In the genomic region with DNA sequence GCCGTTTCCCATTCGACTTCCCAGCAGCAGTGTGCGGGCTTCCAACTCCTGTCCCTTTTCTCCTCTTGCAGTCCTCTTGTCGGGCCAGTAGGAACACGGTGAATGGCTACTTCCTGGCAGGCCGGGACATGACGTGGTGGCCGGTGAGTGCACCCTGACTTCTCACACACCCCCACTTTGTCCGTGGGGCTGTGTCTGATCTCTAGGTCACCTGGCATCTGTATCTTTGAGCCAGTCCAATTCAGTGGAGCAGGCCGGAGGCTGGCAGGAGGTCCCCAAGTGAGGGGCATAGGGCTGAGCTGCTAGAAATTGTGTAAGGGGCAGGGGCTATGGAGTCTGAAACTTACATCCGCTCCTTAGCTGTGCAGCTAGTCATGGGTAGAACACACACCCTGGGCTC, we compare ENCODE assay signal across 31 cellular contexts. TPM values are rescaled to one million over a fixed set of nuclear protein-coding genes. Genes with fewer than 3 reads are reported as not detected.
"Had no signal": no experiment of that assay in that cellular context is flagged by ENCODE, and none has a peak within 500 bp of the region (broad histone marks: within the 10 kb centered on the region; RNA-seq: fewer than 3 reads in every experiment).

No MANE protein-coding gene starts in this region.

- H3K4me1 ChIP-seq: foreskin keratinocyte had no signal

- H3K27me3 ChIP-seq: brain microvascular endothelial cell, foreskin keratinocyte, heart left ventricle, neutrophil, sigmoid colon, uterus had no signal

- H3K27ac ChIP-seq: brain microvascular endothelial cell, foreskin keratinocyte, heart left ventricle, lower lobe of right lung, neutrophil, sigmoid colon, thoracic aorta, uterus, VCaP had no signal

- ATAC-seq: activated T-cell treated with anti-CD3 and anti-CD28 coated beads, Interleukin-2, amount 50 U/mL, for 72 hours; esophagus mucosa; foreskin keratinocyte; heart left ventricle; left lobe of liver; lower lobe of right lung; natural killer cell treated with Interleukin-12 subunit alpha and Interleukin-12 subunit beta and Interleukin-15 and Interleukin-18, amount 100 ng/mL, for 72 hours; stimulated activated effector memory CD8-positive, alpha-beta T cell treated with anti-CD3 and anti-CD28 coated beads, Interleukin-12 subunit alpha, Interleukin-12 subunit beta, amount 100 ng/mL, for 72 hours had no signal

- DNase-seq: activated CD4-positive, alpha-beta T cell treated with anti-CD3 and anti-CD28 coated beads for 4 hours; activated CD4-positive, alpha-beta T cell treated with anti-CD3 and anti-CD28 coated beads, Interleukin-2, amount 50 U/mL, for 4 hours; activated effector memory CD4-positive, alpha-beta T cell treated with Interleukin-2 at 50 U/mL for 16 hours; activated naive CD4-positive, alpha-beta T cell treated with anti-CD3 and anti-CD28 coated beads, Interleukin-2, amount 50 U/mL, for 16 hours; activated T-cell treated with anti-CD3 and anti-CD28 coated beads for 4 hours; activated T-cell treated with anti-CD3 and anti-CD28 coated beads, Interleukin-2, amount 50 U/mL, for 72 hours; amniotic stem cell; cortex of kidney; foreskin keratinocyte; kidney glomerular epithelial cell; lower lobe of right lung; mesendoderm; sigmoid colon; small intestine; stimulated activated CD4-positive, alpha-beta T cell treated with anti-CD3 and anti-CD28 coated beads, Interleukin-4, amount 100 ng/mL, for 24 hours; T-helper 9 cell; uterus had no signal

- H3K9me3 Mint-ChIP-seq: activated T-cell treated with anti-CD3 and anti-CD28 coated beads, Interleukin-2, amount 50 U/mL, for 72 hours; natural killer cell treated with Interleukin-12 subunit alpha and Interleukin-12 subunit beta and Interleukin-15 and Interleukin-18, amount 100 ng/mL, for 72 hours; stimulated activated effector memory CD8-positive, alpha-beta T cell treated with anti-CD3 and anti-CD28 coated beads, Interleukin-12 subunit alpha, Interleukin-12 subunit beta, amount 100 ng/mL, for 72 hours; stimulated activated naive CD8-positive, alpha-beta T cell treated with anti-CD3 and anti-CD28 coated beads, Interleukin-15, Interleukin-2, amounts not matched to agents 100 ng/mL and 50 ng/mL, for 24 hours; type B pancreatic cell had no signal

- H3K36me3 ChIP-seq: brain microvascular endothelial cell, heart left ventricle, lower lobe of right lung, neutrophil, sigmoid colon, thoracic aorta, uterus had no signal

- H3K36me3 Mint-ChIP-seq: natural killer cell treated with Interleukin-12 subunit alpha and Interleukin-12 subunit beta and Interleukin-15 and Interleukin-18, amount 100 ng/mL, for 72 hours; stimulated activated effector memory CD8-positive, alpha-beta T cell treated with anti-CD3 and anti-CD28 coated beads, Interleukin-12 subunit alpha, Interleukin-12 subunit beta, amount 100 ng/mL, for 72 hours; type B pancreatic cell had no signal

- H3K4me3 Mint-ChIP-seq: activated T-cell treated with anti-CD3 and anti-CD28 coated beads, Interleukin-2, amount 50 U/mL, for 72 hours; natural killer cell treated with Interleukin-12 subunit alpha and Interleukin-12 subunit beta and Interleukin-15 and Interleukin-18, amount 100 ng/mL, for 72 hours; stimulated activated effector memory CD8-positive, alpha-beta T cell treated with anti-CD3 and anti-CD28 coated beads, Interleukin-12 subunit alpha, Interleukin-12 subunit beta, amount 100 ng/mL, for 72 hours; stimulated activated naive CD8-positive, alpha-beta T cell treated with anti-CD3 and anti-CD28 coated beads, Interleukin-15, Interleukin-2, amounts not matched to agents 100 ng/mL and 50 ng/mL, for 24 hours; type B pancreatic cell had no signal

- H3K9me3 ChIP-seq: heart left ventricle, lower lobe of right lung, neutrophil, sigmoid colon, thoracic aorta, uterus had no signal

- H3K27ac Mint-ChIP-seq: activated T-cell treated with anti-CD3 and anti-CD28 coated beads, Interleukin-2, amount 50 U/mL, for 72 hours; natural killer cell treated with Interleukin-12 subunit alpha and Interleukin-12 subunit beta and Interleukin-15 and Interleukin-18, amount 100 ng/mL, for 72 hours; progenitor cell of endocrine pancreas; stimulated activated effector memory CD8-positive, alpha-beta T cell treated with anti-CD3 and anti-CD28 coated beads, Interleukin-12 subunit alpha, Interleukin-12 subunit beta, amount 100 ng/mL, for 72 hours; stimulated activated naive CD8-positive, alpha-beta T cell treated with anti-CD3 and anti-CD28 coated beads, Interleukin-15, Interleukin-2, amounts not matched to agents 100 ng/mL and 50 ng/mL, for 24 hours; type B pancreatic cell had no signal

- H3K4me3 ChIP-seq: heart left ventricle, lower lobe of right lung, sigmoid colon, thoracic aorta, uterus had no signal

- H3K27me3 Mint-ChIP-seq: stimulated activated naive CD8-positive, alpha-beta T cell treated with anti-CD3 and anti-CD28 coated beads, Interleukin-15, Interleukin-2, amounts not matched to agents 100 ng/mL and 50 ng/mL, for 24 hours had no signal

RNA-seq across cellular contexts. Expression of a gene that starts 6.6 kb away (rescaled TPM):
- total RNA-seq: activated T-cell treated with anti-CD3 and anti-CD28 coated beads, Interleukin-2, amount 50 U/mL, for 72 hours; foreskin keratinocyte; left lobe of liver; lower lobe of right lung; natural killer cell treated with Interleukin-12 subunit alpha and Interleukin-12 subunit beta and Interleukin-15 and Interleukin-18, amount 100 ng/mL, for 72 hours; osteocyte; progenitor cell of endocrine pancreas; sigmoid colon; T-helper 1 cell treated with Interleukin-12 subunit alpha and Interleukin-12 subunit beta and Interleukin-4 antibody, amounts not matched to agents 30 ng/mL and 1 ng/mL, for 36 hours; thoracic aorta; uterus had no signal
